In genomic region chr1:47656719-47657685, GRCh38 we compare ENCODE assay signal across 13 cellular contexts.
DNase-seq lines count a peak whose midpoint lies in the region; ATAC-seq, FAIRE-seq and TF ChIP-seq lines count a peak whose summit lies in the region.
"Had no signal": no experiment of that assay in that cellular context is flagged by ENCODE, and none has a peak within 500 bp of the region (broad histone marks: within the 10 kb centered on the region; RNA-seq: fewer than 3 reads in every experiment).

No MANE protein-coding gene starts in this region.

- H3K27me3 ChIP-seq in liver (ENCODE audit: control insufficient read depth in 4 of 4, insufficient read depth in 4 of 4, low read length in 3 of 4): no peaks in the 10 kb centered on the region
- H3K27me3 ChIP-seq in HepG2 (ENCODE audit: control insufficient read depth in 1 of 2, insufficient read depth in 2 of 2, low read length in 2 of 2): peaks cover 2 to 8% of the 10 kb centered on the region in 2 experiments; a peak in 3 of 5 replicates
- peaks cover 69% of the 10 kb centered on the region for H3K27me3 ChIP-seq in left ventricle myocardium inferior (ENCODE audit: low read depth)

- FAIRE-seq in HepG2 (lab: Jason Lieb, UNC): no peak
- FAIRE-seq: A204.1 had no signal

- no peaks in the 10 kb centered on the region for H4K20me1 ChIP-seq in HepG2 (ENCODE audit: insufficient read depth, low read length)

- TF ChIP-seq POLR2A in HepG2 (IDR thresholded peaks at IDR 0.05; ENCODE audit: insufficient read depth in 1 of 2, low read depth in 2 of 2, low read length in 2 of 2): no peak

- H3K27ac ChIP-seq in liver (ENCODE audit: low read depth in 1 of 2, low read length in 2 of 2): no peak overlapping the region
- H3K27ac ChIP-seq in HepG2 (ENCODE audit: extremely low read length, insufficient read depth, low read length): no peak overlapping the region
- H3K27ac ChIP-seq in left ventricle myocardium inferior (replicated peaks): peak overlapping the region; percentile 74

- H3K4me3 ChIP-seq in liver (ENCODE audit: low read depth in 1 of 3, low read length in 3 of 3) (no peak overlapping the region), HepG2 (replicated peaks in 1 of 3; ENCODE audit: insufficient read depth in 1 of 3, low read depth in 2 of 3, low read length in 3 of 3) (no peak overlapping the region), left ventricle myocardium inferior (no peak overlapping the region)

- H3K79me2 ChIP-seq in HepG2 (ENCODE audit: insufficient read depth, low read length): no peaks in the 10 kb centered on the region

- no peaks in the 10 kb centered on the region for H3K4me1 ChIP-seq in liver (ENCODE audit: control insufficient read depth in 4 of 4, insufficient read depth in 4 of 4, low read length in 3 of 4)
- peaks cover 2% of the 10 kb centered on the region for H3K4me1 ChIP-seq in HepG2 (ENCODE audit: insufficient read depth, low read length)
- peaks cover 5% of the 10 kb centered on the region for H3K4me1 ChIP-seq in left ventricle myocardium inferior

- ATAC-seq in HepG2 (no peak), HG03342 (IDR thresholded peaks at IDR 0.05; ENCODE audit: unreplicated experiment) (no peak), GM21529 (IDR thresholded peaks at IDR 0.05; ENCODE audit: unreplicated experiment) (no peak), HG03432 (IDR thresholded peaks at IDR 0.05; ENCODE audit: unreplicated experiment) (no peak)
- ATAC-seq: PC-3 had no signal

- H3K36me3 ChIP-seq in liver (ENCODE audit: control insufficient read depth in 4 of 4, insufficient read depth in 3 of 4, low read depth in 1 of 4, low read length in 3 of 4) (no peaks in the 10 kb centered on the region), HepG2 (replicated peaks in 1 of 2; ENCODE audit: control insufficient read depth in 1 of 2, insufficient read depth in 2 of 2, low read length in 2 of 2) (no peaks in the 10 kb centered on the region), left ventricle myocardium inferior (no peaks in the 10 kb centered on the region)

- POLR2A ChIA-PET in HepG2 (lab: Yijun Ruan, JAX): no interaction called here

- TF ChIP-seq RAD21 in liver (IDR thresholded peaks at IDR 0.05) (peak in 1 of 2 donors; percentile 6), HepG2 (CRISPR knock-in tag; IDR thresholded peaks at IDR 0.05) (no peak)

- H3K4me2 ChIP-seq in HepG2 (ENCODE audit: low read depth, low read length): no peak overlapping the region

- no TSS peak for BruUV-seq in HepG2 (replicated peaks; lab: Mats Ljungman, UMichigan)

- CTCF ChIA-PET in HepG2 (lab: Yijun Ruan, JAX; ENCODE audit: low intra/inter-chr PET ratio, low total read pairs): no interaction called here

- 84% methylated on average over 18 of the region's 18 CpGs for WGBS in liver
- WGBS in HepG2 (ENCODE audit: low lambda C conversion rate): 45% methylated on average over 18 of the region's 18 CpGs

- H3K9ac ChIP-seq in liver (ENCODE audit: low read depth in 1 of 2, low read length in 2 of 2) (no peak overlapping the region), HepG2 (ENCODE audit: insufficient read depth, low read depth, low read length) (no peak overlapping the region)

- DNase-seq in HepG2 (ENCODE audit: low spot score): no peak
- peak; percentile 24 for DNase-seq in left ventricle myocardium inferior
- DNase-seq in posterior vena cava (ENCODE audit: low spot score): peak; percentile 91
- DNase-seq in NCI-H1436 treated with DMSO at 0.1 percent for 48 hours (lab: John Stamatoyannopoulos, UW): no peak
- DNase-seq: activated CD4-positive, alpha-beta memory T cell treated with anti-CD3 and anti-CD28 coated beads for 36 hours; activated naive CD4-positive, alpha-beta T cell treated with anti-CD3 and anti-CD28 coated beads, Interleukin-2, amount 50 U/mL, for 16 hours; effector CD8-positive, alpha-beta T cell; PC-3 had no signal

- no peak overlapping the region for H2AFZ ChIP-seq in HepG2 (ENCODE audit: low read length)

- in situ Hi-C loops in HepG2 (cut with HindIII; ENCODE audit: extremely low pct_ligation_motif_present, low pct_unique_long_range_greater_than_20kb): no loop called here

- H3K9me3 ChIP-seq in liver (ENCODE audit: control insufficient read depth in 4 of 4, low read length in 3 of 4) (no peaks in the 10 kb centered on the region), HepG2 (ENCODE audit: low read length) (no peaks in the 10 kb centered on the region), left ventricle myocardium inferior (replicated peaks) (no peaks in the 10 kb centered on the region)

- TF ChIP-seq EP300 in HepG2 (IDR thresholded peaks at IDR 0.05; ENCODE audit: low read depth in 2 of 2, low read length in 2 of 2): no peak
- no peak for TF ChIP-seq EP300 in HepG2 (CRISPR knock-in tag; IDR thresholded peaks at IDR 0.05; ENCODE audit: borderline replicate concordance)

- TF ChIP-seq CTCF in liver (IDR thresholded peaks at IDR 0.05; ENCODE audit: low read depth, low read length, missing input control) (no peak), HepG2 (CRISPR knock-in tag; IDR thresholded peaks at IDR 0.05) (no peak), left ventricle myocardium inferior (IDR thresholded peaks at IDR 0.05; ENCODE audit: borderline replicate concordance) (no peak)

- intact Hi-C loops in HepG2 (cut with micrococcal nuclease; ENCODE audit: unreplicated experiment): no loop called here
- intact Hi-C loops in left ventricle myocardium inferior (cut with micrococcal nuclease): no loop called here
- intact Hi-C loops in posterior vena cava (cut with DNase I): no loop called here

TF ChIP-seq in liver, 16 proteins besides CTCF, POLR2A, EP300 and RAD21:
- peak; percentile 28 for TF ChIP-seq SP1 (IDR thresholded peaks at IDR 0.05)
- TF ChIP-seq HNF4G (IDR thresholded peaks at IDR 0.05): no peak
- peak; percentile 28 for TF ChIP-seq NR2F2 (IDR thresholded peaks at IDR 0.05)

TF ChIP-seq in HepG2, 621 proteins besides CTCF, POLR2A, EP300 and RAD21:
- TF ChIP-seq, protein P1, sequence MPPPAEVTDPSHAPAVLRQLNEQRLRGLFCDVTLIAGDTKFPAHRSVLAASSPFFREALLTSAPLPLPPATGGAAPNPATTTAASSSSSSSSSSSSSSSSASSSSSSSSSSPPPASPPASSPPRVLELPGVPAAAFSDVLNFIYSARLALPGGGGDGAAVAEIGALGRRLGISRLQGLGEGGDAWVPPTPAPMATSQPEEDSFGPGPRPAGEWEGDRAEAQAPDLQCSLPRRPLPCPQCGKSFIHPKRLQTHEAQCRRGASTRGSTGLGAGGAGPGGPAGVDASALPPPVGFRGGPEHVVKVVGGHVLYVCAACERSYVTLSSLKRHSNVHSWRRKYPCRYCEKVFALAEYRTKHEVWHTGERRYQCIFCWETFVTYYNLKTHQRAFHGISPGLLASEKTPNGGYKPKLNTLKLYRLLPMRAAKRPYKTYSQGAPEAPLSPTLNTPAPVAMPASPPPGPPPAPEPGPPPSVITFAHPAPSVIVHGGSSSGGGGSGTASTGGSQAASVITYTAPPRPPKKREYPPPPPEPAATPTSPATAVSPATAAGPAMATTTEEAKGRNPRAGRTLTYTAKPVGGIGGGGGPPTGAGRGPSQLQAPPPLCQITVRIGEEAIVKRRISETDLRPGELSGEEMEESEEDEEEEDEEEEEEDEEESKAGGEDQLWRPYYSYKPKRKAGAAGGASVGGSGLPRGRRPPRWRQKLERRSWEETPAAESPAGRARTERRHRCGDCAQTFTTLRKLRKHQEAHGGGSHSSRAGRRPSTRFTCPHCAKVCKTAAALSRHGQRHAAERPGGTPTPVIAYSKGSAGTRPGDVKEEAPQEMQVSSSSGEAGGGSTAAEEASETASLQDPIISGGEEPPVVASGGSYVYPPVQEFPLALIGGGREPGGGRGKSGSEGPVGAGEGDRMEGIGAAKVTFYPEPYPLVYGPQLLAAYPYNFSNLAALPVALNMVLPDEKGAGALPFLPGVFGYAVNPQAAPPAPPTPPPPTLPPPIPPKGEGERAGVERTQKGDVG (CRISPR knock-in tag; IDR thresholded peaks at IDR 0.05; ENCODE audit: borderline replicate concordance): no peak
- no peak for TF ChIP-seq ZNF33A (CRISPR knock-in tag; IDR thresholded peaks at IDR 0.05; ENCODE audit: borderline replicate concordance)
- TF ChIP-seq ZMYM2 (CRISPR knock-in tag; IDR thresholded peaks at IDR 0.05): no peak

Comparison
In these comparisons a context has a peak if more than half of its experiments do, and no peak if none do; other contexts are left out.
1. DNase-seq: peak in left ventricle myocardium inferior (single experiment) and posterior vena cava (single experiment); none in HepG2 (single experiment) and NCI-H1436 treated with DMSO at 0.1 percent for 48 hours (single experiment).